30 cellular contexts compared by ENCODE assay signal in genomic region chr5:85604378-85604777, GRCh38.
"Had no signal": no experiment of that assay in that cellular context is flagged by ENCODE, and none has a peak within 500 bp of the region (broad histone marks: within the 10 kb centered on the region; RNA-seq: fewer than 3 reads in every experiment).

No MANE protein-coding gene starts in this region.

- DNase-seq: activated CD4-positive, alpha-beta T cell treated with anti-CD3 and anti-CD28 coated beads, Interleukin-2, amount 10 ng/mL, durations not matched to agents 24 days and 14 days; activated CD4-positive, alpha-beta T cell treated with anti-CD3 and anti-CD28 coated beads, Interleukin-2, amount 50 U/mL, for 4 hours; activated CD8-positive, alpha-beta T cell treated with anti-CD3 and anti-CD28 coated beads for 36 hours; activated effector memory CD4-positive, alpha-beta T cell treated with anti-CD3 and anti-CD28 coated beads, Interleukin-2, amount 50 U/mL, for 16 hours; activated naive CD4-positive, alpha-beta T cell; activated naive CD4-positive, alpha-beta T cell treated with anti-CD3 and anti-CD28 coated beads, Interleukin-2, amount 50 U/mL, for 16 hours; activated naive CD8-positive, alpha-beta T cell treated with anti-CD3 and anti-CD28 coated beads for 36 hours; activated T-cell treated with anti-CD3 and anti-CD28 coated beads, Interleukin-2, amount 50 U/mL, for 1 hour; activated T-cell treated with anti-CD3 and anti-CD28 coated beads, Interleukin-2, amount 50 U/mL, for 72 hours; amniotic stem cell; aorta; caudate nucleus; cerebellar nuclear complex; Karpas-422; KBM-7; MM.1S; MV-4-11; NCI-H1092; NCI-H1436 treated with DMSO at 0.1 percent for 48 hours; NCI-H1694 treated with DMSO at 0.1 percent for 48 hours; NCI-H2029; NCI-H345; NCI-H510A treated with DMSO at 0.1 percent for 48 hours; NCI-H526 treated with DMSO at 0.1 percent for 48 hours; NCI-H774; SIG-M5; T1000 had no signal

- FAIRE-seq: TTC549 had no signal

- ATAC-seq: activated CD8-positive, alpha-beta T cell treated with anti-CD3 and anti-CD28 coated beads for 36 hours; activated T-cell treated with anti-CD3 and anti-CD28 coated beads, Interleukin-2, amount 50 U/mL, for 72 hours; activated T-helper 17 cell treated with anti-CD3 and anti-CD28 coated beads, Interleukin-2, amount 50 U/mL, for 72 hours; Panc1 had no signal
